1 cellular context compared by ENCODE assay signal in the genomic region with DNA sequence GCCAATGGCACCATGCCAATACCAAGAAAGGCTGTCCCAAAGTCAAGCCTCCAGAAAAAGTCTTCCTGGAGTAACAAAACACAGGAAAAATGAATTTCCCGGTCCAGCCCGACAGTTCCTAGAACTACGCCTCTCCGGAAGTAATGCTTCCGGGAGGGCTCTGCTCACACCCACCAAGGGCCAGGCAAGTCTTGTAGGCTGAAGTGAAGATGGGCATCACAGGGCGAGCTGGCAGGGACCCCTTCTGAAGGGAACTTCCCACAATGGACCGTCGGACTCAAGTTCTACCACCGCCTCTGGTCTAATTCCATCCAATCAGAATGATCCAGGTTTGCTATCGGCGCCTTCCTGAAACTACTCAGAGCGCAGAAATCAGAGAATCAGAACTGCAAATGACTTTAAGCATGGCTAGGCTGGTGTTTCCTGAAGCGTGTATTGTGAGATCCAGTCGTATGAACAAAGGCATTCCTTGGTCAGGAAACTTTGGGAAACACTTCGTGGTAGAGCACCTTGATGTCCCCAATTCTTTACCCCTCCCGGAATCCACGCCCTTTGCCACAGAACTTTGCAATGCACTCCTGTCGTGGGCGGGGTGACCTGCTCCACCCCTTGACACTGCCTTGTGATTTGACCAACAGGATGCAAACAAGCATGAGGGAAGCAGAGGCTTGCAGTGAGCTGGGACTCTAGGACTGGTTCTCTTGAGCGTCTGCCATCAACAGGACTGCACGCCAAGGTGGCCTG.
TF ChIP-seq lines count a peak whose summit lies in the region.

No MANE protein-coding gene starts in this region.

TF ChIP-seq in IMR-90, 13 proteins besides CTCF, POLR2A, EP300 and RAD21 (continued from another document):
- no peak for TF ChIP-seq USF2 (IDR thresholded peaks at IDR 0.05; ENCODE audit: low read depth, low read length)
- TF ChIP-seq NFE2L2 (IDR thresholded peaks at IDR 0.05; ENCODE audit: low read depth, low read length): no peak
- no peak for TF ChIP-seq SMC3 (IDR thresholded peaks at IDR 0.05; ENCODE audit: low read depth, low read length)
- TF ChIP-seq MAZ (IDR thresholded peaks at IDR 0.05; ENCODE audit: borderline replicate concordance, low read depth, low read length): no peak
- TF ChIP-seq CHD1 (IDR thresholded peaks at IDR 0.05; ENCODE audit: low read depth, low read length): no peak
- TF ChIP-seq FOS (IDR thresholded peaks at IDR 0.05; ENCODE audit: low read depth, low read length): no peak
- no peak for TF ChIP-seq CEBPB (IDR thresholded peaks at IDR 0.05; ENCODE audit: low read depth, low read length)
- TF ChIP-seq BHLHE40 (IDR thresholded peaks at IDR 0.05; ENCODE audit: low read depth, low read length): no peak
- TF ChIP-seq MAFK (IDR thresholded peaks at IDR 0.05; ENCODE audit: low read depth, low read length): no peak
- TF ChIP-seq ELK1 (IDR thresholded peaks at IDR 0.05; ENCODE audit: borderline replicate concordance, low read depth, low read length): no peak
- TF ChIP-seq RFX5 (IDR thresholded peaks at IDR 0.05; ENCODE audit: low read depth, low read length): no peak
